In the genomic region with DNA sequence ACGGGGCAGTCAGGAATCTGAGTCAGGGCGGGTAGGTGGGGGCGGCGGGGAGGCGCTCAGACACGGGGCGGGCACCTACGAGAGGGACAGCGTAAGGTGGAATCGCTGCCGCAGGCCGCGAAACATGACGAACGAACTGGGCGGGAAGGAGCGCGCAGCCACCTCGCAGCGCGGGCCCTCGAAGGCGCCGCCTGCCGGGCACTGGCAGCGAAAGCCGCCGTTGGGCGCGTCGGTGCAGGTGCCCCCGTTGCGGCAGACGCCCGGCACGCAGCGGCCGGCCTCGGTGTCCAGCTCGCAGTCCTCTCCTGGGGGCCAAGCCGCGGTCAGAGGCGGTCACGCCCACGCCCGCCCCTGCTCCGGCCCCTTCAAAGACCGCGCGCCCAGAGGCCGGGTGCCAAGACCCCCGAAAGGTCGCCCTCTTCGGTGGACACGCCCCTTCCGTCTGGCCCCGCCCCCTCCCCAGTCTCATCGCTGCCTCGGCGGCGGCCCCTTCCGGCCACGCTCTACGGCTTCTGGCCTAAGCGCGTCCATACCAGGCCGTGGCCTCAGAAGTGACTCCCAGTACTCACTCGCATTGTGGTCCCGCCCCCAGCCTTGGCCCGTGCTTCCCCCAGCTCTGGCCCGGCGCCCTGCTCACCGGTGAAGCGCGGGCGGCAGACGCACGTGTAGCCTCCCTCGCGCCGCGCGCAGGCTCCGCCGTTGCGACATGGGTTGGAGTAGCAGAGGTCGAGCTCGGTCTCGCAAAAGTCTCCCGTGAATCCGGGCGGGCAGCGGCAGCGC, we compare ENCODE assay signal across 7 cellular contexts. TPM values are rescaled to one million over a fixed set of nuclear protein-coding genes. Genes with fewer than 3 reads are reported as not detected.
DNase-seq lines count a peak whose midpoint lies in the region; ATAC-seq, FAIRE-seq and TF ChIP-seq lines count a peak whose summit lies in the region.

No MANE protein-coding gene starts in this region.

- H2AFZ ChIP-seq in IMR-90 (replicated peaks; ENCODE audit: low read length, poor library complexity) (peak overlapping the region; percentile 97), H1 (ENCODE audit: low read length) (peak overlapping the region; percentile 70; the same call in 1 of the 2 replicates)

- H3K56ac ChIP-seq in IMR-90 (ENCODE audit: extremely low read depth, insufficient read depth, low read length) (no peak overlapping the region), H1 (replicated peaks; ENCODE audit: insufficient read length, low read depth, low read length) (no peak overlapping the region)

- no peak overlapping the region for H2BK5ac ChIP-seq in IMR-90 (ENCODE audit: low read depth, low read length, poor library complexity, severe bottlenecking)
- peak overlapping the region; percentile 83 for H2BK5ac ChIP-seq in H1 (ENCODE audit: low read depth, low read length)

- FAIRE-seq in GM19239 (lab: Jason Lieb, UNC) (peak; percentile 87), H1 (lab: Jason Lieb, UNC) (no peak)

- H3K36me3 ChIP-seq in IMR-90 (ENCODE audit: control insufficient read depth, insufficient read depth, low read length) (no peaks in the 10 kb centered on the region), H1 (ENCODE audit: control insufficient read depth in 2 of 4, insufficient read depth in 4 of 4, low read length in 3 of 4) (peaks cover 0 to 13% (median 8%) of the 10 kb centered on the region in 4 experiments; a peak in 5 of 8 replicates), mesodermal cell (ENCODE audit: control insufficient read depth, insufficient read depth, low read length) (peaks cover 69% of the 10 kb centered on the region)

- intact Hi-C loops in IMR-90 (cut with micrococcal nuclease), result loop anchor here (2.0 kb wide), 1 partner anchor 43 kb away; no protein-coding TSS in a partner anchor

- H3K27ac Mint-ChIP-seq in activated CD4-positive, alpha-beta memory T cell treated with anti-CD3 and anti-CD28 coated beads, Interleukin-2, amount 10 ng/mL, durations not matched to agents 7 days and 5 days, result peak overlapping the region; percentile 78

- DNase-seq in GM19239 (ENCODE audit: insufficient read length, low spot score) (peak; percentile 95), IMR-90 (peak; percentile 62), H1 (ENCODE audit: low read depth in 1 of 2, low spot score in 2 of 2) (peak; percentile 75 to 97), NCI-H748 treated with DMSO at 0.1 percent for 48 hours (lab: John Stamatoyannopoulos, UW) (no peak)
- peak; percentile 88 for DNase-seq in activated CD4-positive, alpha-beta memory T cell treated with anti-CD3 and anti-CD28 coated beads, Interleukin-2, amount 10 ng/mL, durations not matched to agents 7 days and 5 days
- DNase-seq in stimulated activated CD8-positive, alpha-beta memory T cell treated with anti-CD3 and anti-CD28 coated beads, Interleukin-15, amount 100 ng/mL, for 48 hours (ENCODE audit: low read depth in 2 of 2), result peak; percentile 83 to 86

- TF ChIP-seq CTCF in IMR-90 (conservative IDR thresholded peaks at IDR 0.05; ENCODE audit: low read depth, low read length) (peak; percentile 72), H1 (IDR thresholded peaks at IDR 0.05; ENCODE audit: control extremely low read depth in 1 of 3, insufficient read depth in 1 of 3, low read depth in 1 of 3, low read length in 3 of 3) (peak in 2 of 3 experiments; percentile 67 to 74; a peak in 3 of 4 replicates)

- no peak overlapping the region for H4K5ac ChIP-seq in IMR-90 (ENCODE audit: low read depth, low read length)
- H4K5ac ChIP-seq in H1 (ENCODE audit: insufficient read length, low read depth, low read length), result peak overlapping the region; percentile 87

- H3K27me3 ChIP-seq in IMR-90 (ENCODE audit: control insufficient read depth, insufficient read depth, low read length) (no peaks in the 10 kb centered on the region; the same call in 1 of the 2 replicates), H1 (replicated peaks in 1 of 4; ENCODE audit: control insufficient read depth in 3 of 4, extremely low read depth in 1 of 4, insufficient read depth in 3 of 4, low read length in 3 of 4) (peaks cover 0 to 5% (median 4%) of the 10 kb centered on the region in 4 experiments; a peak in 3 of 7 replicates)

- peak overlapping the region; percentile 70; the same call in 1 of the 2 replicates for H2AK5ac ChIP-seq in IMR-90 (ENCODE audit: low read depth, low read length)
- H2AK5ac ChIP-seq in H1 (ENCODE audit: low read depth, low read length), result no peak overlapping the region

- H3K4me3 ChIP-seq in IMR-90 (ENCODE audit: insufficient read depth, low read depth, low read length) (peak overlapping the region; percentile 51), H1 (ENCODE audit: extremely low read depth in 1 of 4, insufficient read depth in 2 of 4, low read depth in 3 of 4, low read length in 4 of 4) (peak overlapping the region; percentile 33 to 61 (median 40)), mesodermal cell (ENCODE audit: extremely low read depth, insufficient read depth, low read length, poor library complexity, severe bottlenecking) (peak overlapping the region; percentile 28)

- H3K4me2 ChIP-seq in IMR-90 (ENCODE audit: low read depth, low read length), result peak overlapping the region; percentile 50; the same call in 1 of the 2 replicates
- H3K4me2 ChIP-seq in H1 (ENCODE audit: insufficient read depth in 1 of 2, low read depth in 2 of 2, low read length in 2 of 2), result peak overlapping the region; percentile 74 to 81

- CTCF ChIA-PET in IMR-90 (lab: Yijun Ruan, JAX), result interaction anchor here (1.0 kb wide), 1 partner anchor 22 kb away, joined by 3 read pairs; no protein-coding TSS in a partner anchor
- CTCF ChIA-PET in activated CD4-positive, alpha-beta memory T cell treated with anti-CD3 and anti-CD28 coated beads, Interleukin-2, amount 10 ng/mL, durations not matched to agents 7 days and 5 days (lab: Charles Lee), result interaction anchor here (0.6 to 2.3 kb wide), 5 partner anchors 8 to 58 kb away, joined by 3 to 12 read pairs (median 3); a partner anchor contains a TSS
- CTCF ChIA-PET in H1 (lab: Charles Lee; ENCODE audit: partially characterized antibody), result interaction anchor here (0.6 to 2.6 kb wide), 13 partner anchors 11 to 107 kb away, joined by 3 to 11 read pairs (median 3); a partner anchor contains a TSS

- WGBS in IMR-90 (ENCODE audit: extremely low coverage in 2 of 2, insufficient read length in 1 of 2), 2 experiments, result 13% methylated on average over 57 of the region's 94 CpGs; no CpG with 5 or more reads in 1 of the 2 experiments
- WGBS in H1 (ENCODE audit: extremely low coverage in 1 of 2, insufficient coverage in 1 of 2, insufficient read length in 1 of 2, insufficient replicate concordance in 2 of 2, low coverage in 1 of 2, low lambda C conversion rate in 2 of 2, missing lambda C conversion rate in 1 of 2), 2 experiments, result 28% methylated on average over 45 of the region's 94 CpGs; no CpG with 5 or more reads in 1 of the 2 experiments
- 30% methylated on average over 84 to 93 of the region's 94 CpGs for WGBS in mesodermal cell (ENCODE audit: insufficient coverage in 2 of 2), 2 experiments

- H3K27ac ChIP-seq in IMR-90 (ENCODE audit: insufficient read depth, low read length) (peak overlapping the region; percentile 17; the same call in 1 of the 2 replicates), H1 (ENCODE audit: low read depth, low read length) (peak overlapping the region; percentile 71; the same call in 1 of the 2 replicates), mesodermal cell (ENCODE audit: low read depth, low read length, severe bottlenecking) (no peak overlapping the region)

- H3K14ac ChIP-seq in IMR-90 (replicated peaks; ENCODE audit: low read depth, low read length) (no peak overlapping the region), H1 (ENCODE audit: insufficient read length) (no peak overlapping the region)

- peak; percentile 93 for ATAC-seq in IMR-90 (ENCODE audit: low read depth)

- H2BK20ac ChIP-seq in IMR-90 (ENCODE audit: low read depth, low read length), result no peak overlapping the region
- no peak overlapping the region for H2BK20ac ChIP-seq in H1 (ENCODE audit: low read length)

- H2BK15ac ChIP-seq in IMR-90 (ENCODE audit: low read depth, low read length), result 0 out of 3 replicates have a peak overlapping the region, but pooled peaks have one; percentile 49
- peak overlapping the region; percentile 99; the same call in 1 of the 2 replicates for H2BK15ac ChIP-seq in H1 (ENCODE audit: low read length)

- dilution Hi-C loops in IMR-90 (cut with HindIII; ENCODE audit: low sequenced_read_pairs, unreplicated experiment), result no loop called here

- peak overlapping the region; percentile 31; the same call in 1 of the 2 replicates for H3K4ac ChIP-seq in IMR-90 (ENCODE audit: low read depth, low read length)
- H3K4ac ChIP-seq in H1 (replicated peaks; ENCODE audit: insufficient read length, low read depth, low read length), result peak overlapping the region; percentile 58

- H3K23ac ChIP-seq in IMR-90 (ENCODE audit: low read depth, low read length) (no peak overlapping the region), H1 (ENCODE audit: insufficient read length) (no peak overlapping the region)

- H3K9ac ChIP-seq in IMR-90 (ENCODE audit: low read depth, low read length), result peak overlapping the region; percentile 39
- peak overlapping the region in 2 of 4 experiments; percentile 54 to 56; a peak in 4 of 7 replicates for H3K9ac ChIP-seq in H1 (replicated peaks in 1 of 4; ENCODE audit: extremely low read depth in 1 of 4, low read depth in 3 of 4, low read length in 3 of 4)

- peak; percentile 56 for TF ChIP-seq RAD21 in IMR-90 (IDR thresholded peaks at IDR 0.05; ENCODE audit: low read length)
- TF ChIP-seq RAD21 in H1 (IDR thresholded peaks at IDR 0.05 in 1 of 2, conservative IDR thresholded peaks at IDR 0.05 in 1 of 2; ENCODE audit: low read depth in 2 of 2, low read length in 2 of 2), result peak; percentile 26 to 48; a peak in 3 of 4 replicates

- H4K8ac ChIP-seq in IMR-90 (ENCODE audit: low read depth in 2 of 2, low read length in 2 of 2), result peak overlapping the region; percentile 64 to 70; a peak in 2 of 4 replicates
- H4K8ac ChIP-seq in H1 (ENCODE audit: extremely low read depth, insufficient read depth, low read length), result peak overlapping the region; percentile 90; the same call in 1 of the 2 replicates

- no peaks in the 10 kb centered on the region for H3K9me3 Mint-ChIP-seq in activated CD4-positive, alpha-beta memory T cell treated with anti-CD3 and anti-CD28 coated beads, Interleukin-2, amount 10 ng/mL, durations not matched to agents 7 days and 5 days

- in situ Hi-C loops in IMR-90 (cut with MboI; ENCODE audit: low sequenced_read_pairs), result no loop called here

- peak overlapping the region; percentile 70 for H3K4me3 Mint-ChIP-seq in activated CD4-positive, alpha-beta memory T cell treated with anti-CD3 and anti-CD28 coated beads, Interleukin-2, amount 10 ng/mL, durations not matched to agents 7 days and 5 days

- H3K36me3 Mint-ChIP-seq in activated CD4-positive, alpha-beta memory T cell treated with anti-CD3 and anti-CD28 coated beads, Interleukin-2, amount 10 ng/mL, durations not matched to agents 7 days and 5 days (ENCODE audit: low read depth), result peaks cover 3% of the 10 kb centered on the region

- H3K9me1 ChIP-seq in IMR-90 (ENCODE audit: insufficient read depth, low read length), result no peaks in the 10 kb centered on the region

- no peak for TF ChIP-seq EP300 in H1 (IDR thresholded peaks at IDR 0.05; ENCODE audit: borderline replicate concordance in 1 of 2, low read depth in 2 of 2, low read length in 2 of 2)

- H3K27me3 Mint-ChIP-seq in activated CD4-positive, alpha-beta memory T cell treated with anti-CD3 and anti-CD28 coated beads, Interleukin-2, amount 10 ng/mL, durations not matched to agents 7 days and 5 days, result no peaks in the 10 kb centered on the region

- peaks cover 9% of the 10 kb centered on the region; the same call in 1 of the 2 replicates for H3K23me2 ChIP-seq in H1 (ENCODE audit: low read depth, low read length)

- no peaks in the 10 kb centered on the region for H3K9me3 ChIP-seq in IMR-90 (ENCODE audit: control insufficient read depth, insufficient read depth, low read length)
- no peaks in the 10 kb centered on the region for H3K9me3 ChIP-seq in H1 (ENCODE audit: insufficient read depth in 2 of 2, low read depth in 1 of 2, low read length in 1 of 2)
- no peaks in the 10 kb centered on the region for H3K9me3 ChIP-seq in mesodermal cell (ENCODE audit: control insufficient read depth, low read length)

- H3K4me1 ChIP-seq in IMR-90 (ENCODE audit: control insufficient read depth, insufficient read depth, low read length) (peaks cover 3% of the 10 kb centered on the region; the same call in 1 of the 2 replicates), H1 (replicated peaks in 1 of 4; ENCODE audit: control insufficient read depth in 3 of 4, insufficient read depth in 4 of 4, low read length in 3 of 4) (peaks cover 0 to 17% (median 15%) of the 10 kb centered on the region in 4 experiments; a peak in 6 of 7 replicates), mesodermal cell (ENCODE audit: control insufficient read depth, insufficient read depth, low read length, poor library complexity, severe bottlenecking) (peaks cover 4% of the 10 kb centered on the region)

- peak overlapping the region; percentile 16; the same call in 1 of the 2 replicates for H2BK120ac ChIP-seq in IMR-90 (ENCODE audit: low read depth, low read length)
- no peak overlapping the region for H2BK120ac ChIP-seq in H1 (replicated peaks; ENCODE audit: low read depth, low read length)

- peak overlapping the region; percentile 56; the same call in 1 of the 2 replicates for H4K91ac ChIP-seq in IMR-90 (ENCODE audit: insufficient read depth, low read depth, low read length)
- peak overlapping the region; percentile 94 for H4K91ac ChIP-seq in H1 (replicated peaks; ENCODE audit: insufficient read length, low read length)

- no peaks in the 10 kb centered on the region for H3K79me2 ChIP-seq in H1 (ENCODE audit: control insufficient read depth in 1 of 2, insufficient read depth in 2 of 2, low read length in 2 of 2)

- no peaks in the 10 kb centered on the region for H3K79me1 ChIP-seq in IMR-90 (ENCODE audit: low read depth in 1 of 2, low read length in 2 of 2)
- H3K79me1 ChIP-seq in H1 (ENCODE audit: low read depth, low read length), result peaks cover 2% of the 10 kb centered on the region; the same call in 1 of the 2 replicates

- H2AK9ac ChIP-seq in IMR-90 (replicated peaks; ENCODE audit: low read depth, low read length, poor library complexity), result peak overlapping the region; percentile 15

- POLR2A ChIA-PET in IMR-90 (lab: Charles Lee; ENCODE audit: unreplicated experiment) (no interaction called here), H1 (lab: Charles Lee; ENCODE audit: partially characterized antibody) (interaction anchor here (0.7 to 10.5 kb wide), 10 partner anchors 7 to 364 kb away, joined by 3 to 111 read pairs (median 4); a partner anchor contains a TSS)
- POLR2A ChIA-PET in activated CD4-positive, alpha-beta memory T cell treated with anti-CD3 and anti-CD28 coated beads, Interleukin-2, amount 10 ng/mL, durations not matched to agents 7 days and 5 days (lab: Charles Lee), result interaction anchor here (1.1 to 2.6 kb wide), 4 partner anchors 18 to 184 kb away, joined by 5 to 11 read pairs (median 6); a partner anchor contains a TSS

- no TSS peak for BruUV-seq in IMR-90 (replicated peaks; lab: Mats Ljungman, UMichigan)

- peak overlapping the region; percentile 80 for H2BK12ac ChIP-seq in H1 (ENCODE audit: low read depth, low read length)

- peaks cover 27% of the 10 kb centered on the region for H3K4me1 Mint-ChIP-seq in activated CD4-positive, alpha-beta memory T cell treated with anti-CD3 and anti-CD28 coated beads, Interleukin-2, amount 10 ng/mL, durations not matched to agents 7 days and 5 days

- TF ChIP-seq POLR2A in IMR-90 (IDR thresholded peaks at IDR 0.05; ENCODE audit: low read depth, low read length), result no peak
- peak in 1 of 2 experiments; percentile 76; a peak in 2 of 3 replicates for TF ChIP-seq POLR2A in H1 (IDR thresholded peaks at IDR 0.05; ENCODE audit: control extremely low read depth in 1 of 2, low read depth in 2 of 2, low read length in 2 of 2)

- H4K20me1 ChIP-seq in IMR-90 (ENCODE audit: insufficient read depth, low read length) (no peaks in the 10 kb centered on the region), H1 (replicated peaks in 1 of 2; ENCODE audit: control insufficient read depth in 1 of 2, insufficient read depth in 2 of 2, low read length in 2 of 2) (peaks cover 6 to 39% of the 10 kb centered on the region in 2 experiments)

- no peak overlapping the region for H3K18ac ChIP-seq in IMR-90 (ENCODE audit: low read depth, low read length)
- H3K18ac ChIP-seq in H1 (ENCODE audit: extremely low read depth, low read length), result peak overlapping the region; percentile 95

RNA-seq across cellular contexts. Expression of a gene that starts 6.4 kb away (rescaled TPM):
- total RNA-seq in IMR-90 (2012; rRNA removed), result 0.18 and 0.28 TPM in 2 replicates
- polyA plus RNA-seq in IMR-90 (2012; rRNA removed) (0.59 and 0.63 TPM in 2 replicates), H1 (2011; rRNA removed) (11.6 and 17.5 TPM in 2 replicates)
- 0.21 and 0.46 TPM in 2 replicates for polyA plus RNA-seq in IMR-90 (2012; cell fraction: cytosol; rRNA removed)
- 2.5 and 3.7 TPM in 2 replicates for polyA plus RNA-seq in IMR-90 (2012; cell fraction: nucleus; rRNA removed; ENCODE audit: low replicate concordance)
- 1 to 10 TPM; 7.2 to 8.0 TPM for total RNA-seq in activated CD4-positive, alpha-beta memory T cell treated with anti-CD3 and anti-CD28 coated beads, Interleukin-2, amount 10 ng/mL, durations not matched to agents 7 days and 5 days
- 26.7 and 29.5 TPM in 2 replicates for total RNA-seq in H1 (2021; fragmentation: NEBNext Ultra II Directional; extraction: Animal tissue kit (Norgen Biotek cat#: 25700))
- polyA plus RNA-seq in H1 (2011; cell fraction: cytosol; rRNA removed), result 11.5 TPM
- polyA plus RNA-seq in H1 (2011; cell fraction: nucleus; rRNA removed), result 57.7 TPM
- 16.1 to 23.3 TPM (median 21.1 TPM) in 4 replicates for polyA plus RNA-seq in H1 (2012, experiment 1 of 2)
- 19.3 TPM for polyA plus RNA-seq in H1 (2012, experiment 2 of 2)
- polyA plus RNA-seq in H1 (2013, experiment 1 of 2), result 17.3 TPM
- polyA plus RNA-seq in H1 (2013, experiment 2 of 2), result 14.2 TPM
- polyA minus RNA-seq in H1 (2011; rRNA and poly(A)+ RNA removed), result 26.2 and 26.5 TPM in 2 replicates
- polyA minus RNA-seq in H1 (2011; cell fraction: cytosol; rRNA and poly(A)+ RNA removed), result 20.9 TPM
- 30.1 TPM for polyA minus RNA-seq in H1 (2011; cell fraction: nucleus; rRNA and poly(A)+ RNA removed)
- polyA plus RNA-seq in mesodermal cell (2013, experiment 1 of 2), result 21.2 TPM
- 14.6 TPM for polyA plus RNA-seq in mesodermal cell (2013, experiment 2 of 2)

RNA-seq across cellular contexts. Expression of a gene that starts 21.0 kb away (rescaled TPM):
- 11.7 and 11.8 TPM in 2 replicates for total RNA-seq in IMR-90 (2012; rRNA removed)
- polyA plus RNA-seq in IMR-90 (2012; rRNA removed) (31.4 and 34.3 TPM in 2 replicates), H1 (2011; rRNA removed) (58.0 and 97.1 TPM in 2 replicates)
- polyA plus RNA-seq in IMR-90 (2012; cell fraction: cytosol; rRNA removed), result 12.8 and 16.9 TPM in 2 replicates
- polyA plus RNA-seq in IMR-90 (2012; cell fraction: nucleus; rRNA removed; ENCODE audit: low replicate concordance), result 352 and 485 TPM in 2 replicates
- total RNA-seq in activated CD4-positive, alpha-beta memory T cell treated with anti-CD3 and anti-CD28 coated beads, Interleukin-2, amount 10 ng/mL, durations not matched to agents 7 days and 5 days, result 10 to 100 TPM; 55.4 to 56.0 TPM
- total RNA-seq in H1 (2021; fragmentation: NEBNext Ultra II Directional; extraction: Animal tissue kit (Norgen Biotek cat#: 25700)), result 50.4 and 51.2 TPM in 2 replicates
- 56.2 TPM for polyA plus RNA-seq in H1 (2011; cell fraction: cytosol; rRNA removed)
- 414 TPM for polyA plus RNA-seq in H1 (2011; cell fraction: nucleus; rRNA removed)
- polyA plus RNA-seq in H1 (2012, experiment 1 of 2), result 41.3 to 61.6 TPM (median 60.3 TPM) in 4 replicates
- 50.8 TPM for polyA plus RNA-seq in H1 (2012, experiment 2 of 2)
- polyA plus RNA-seq in H1 (2013, experiment 1 of 2), result 59.4 TPM
- 53.8 TPM for polyA plus RNA-seq in H1 (2013, experiment 2 of 2)
- 49.8 and 64.4 TPM in 2 replicates for polyA minus RNA-seq in H1 (2011; rRNA and poly(A)+ RNA removed)
- 34.9 TPM for polyA minus RNA-seq in H1 (2011; cell fraction: cytosol; rRNA and poly(A)+ RNA removed)
- 74.3 TPM for polyA minus RNA-seq in H1 (2011; cell fraction: nucleus; rRNA and poly(A)+ RNA removed)
- polyA plus RNA-seq in mesodermal cell (2013, experiment 1 of 2), result 77.2 TPM
- 63.0 TPM for polyA plus RNA-seq in mesodermal cell (2013, experiment 2 of 2)

RNA-seq across cellular contexts. Expression of a gene that starts 29.5 kb away (rescaled TPM):
- total RNA-seq in IMR-90 (2012; rRNA removed), result 21.0 and 21.9 TPM in 2 replicates
- polyA plus RNA-seq in IMR-90 (2012; rRNA removed) (38.3 and 42.3 TPM in 2 replicates), H1 (2011; rRNA removed) (91.8 and 114 TPM in 2 replicates)
- 15.5 and 40.7 TPM in 2 replicates for polyA plus RNA-seq in IMR-90 (2012; cell fraction: cytosol; rRNA removed)
- 71.9 and 123 TPM in 2 replicates for polyA plus RNA-seq in IMR-90 (2012; cell fraction: nucleus; rRNA removed; ENCODE audit: low replicate concordance)
- total RNA-seq in activated CD4-positive, alpha-beta memory T cell treated with anti-CD3 and anti-CD28 coated beads, Interleukin-2, amount 10 ng/mL, durations not matched to agents 7 days and 5 days, result 10 to 100 TPM; 33.4 to 37.2 TPM
- 31.7 and 34.7 TPM in 2 replicates for total RNA-seq in H1 (2021; fragmentation: NEBNext Ultra II Directional; extraction: Animal tissue kit (Norgen Biotek cat#: 25700))
- polyA plus RNA-seq in H1 (2011; cell fraction: cytosol; rRNA removed), result 64.6 TPM
- 127 TPM for polyA plus RNA-seq in H1 (2011; cell fraction: nucleus; rRNA removed)
- polyA plus RNA-seq in H1 (2012, experiment 1 of 2), result 20.3 to 43.2 TPM (median 36.1 TPM) in 4 replicates
- polyA plus RNA-seq in H1 (2012, experiment 2 of 2), result 31.2 TPM
- polyA plus RNA-seq in H1 (2013, experiment 1 of 2), result 19.0 TPM
- 19.0 TPM for polyA plus RNA-seq in H1 (2013, experiment 2 of 2)
- polyA minus RNA-seq in H1 (2011; rRNA and poly(A)+ RNA removed), result 47.8 and 85.2 TPM in 2 replicates
- 45.2 TPM for polyA minus RNA-seq in H1 (2011; cell fraction: cytosol; rRNA and poly(A)+ RNA removed)
- polyA minus RNA-seq in H1 (2011; cell fraction: nucleus; rRNA and poly(A)+ RNA removed), result 48.5 TPM
- 23.4 TPM for polyA plus RNA-seq in mesodermal cell (2013, experiment 1 of 2)
- polyA plus RNA-seq in mesodermal cell (2013, experiment 2 of 2), result 20.1 TPM

RNA-seq across cellular contexts. Expression of a gene that starts 34.7 kb away (rescaled TPM):
- total RNA-seq in IMR-90 (2012; rRNA removed), result not detected in 2 replicates
- polyA plus RNA-seq in IMR-90 (2012; rRNA removed) (0.15 TPM in 1 of 2 replicates, not detected in the other), H1 (2011; rRNA removed) (0.24 TPM in 1 of 2 replicates, not detected in the other)
- polyA plus RNA-seq in IMR-90 (2012; cell fraction: cytosol; rRNA removed), result not detected in 2 replicates
- polyA plus RNA-seq in IMR-90 (2012; cell fraction: nucleus; rRNA removed; ENCODE audit: low replicate concordance), result 0.63 and 1.1 TPM in 2 replicates
- total RNA-seq in activated CD4-positive, alpha-beta memory T cell treated with anti-CD3 and anti-CD28 coated beads, Interleukin-2, amount 10 ng/mL, durations not matched to agents 7 days and 5 days, result not detected
- not detected in 2 replicates for total RNA-seq in H1 (2021; fragmentation: NEBNext Ultra II Directional; extraction: Animal tissue kit (Norgen Biotek cat#: 25700))
- not detected for polyA plus RNA-seq in H1 (2011; cell fraction: cytosol; rRNA removed)
- polyA plus RNA-seq in H1 (2011; cell fraction: nucleus; rRNA removed), result 1.3 TPM
- 0.34 to 0.42 TPM in 2 of 4 replicates, not detected in the others for polyA plus RNA-seq in H1 (2012, experiment 1 of 2)
- polyA plus RNA-seq in H1 (2012, experiment 2 of 2), result not detected
- polyA plus RNA-seq in H1 (2013, experiment 1 of 2), result 0.12 TPM
- 0.11 TPM for polyA plus RNA-seq in H1 (2013, experiment 2 of 2)
- not detected in 2 replicates for polyA minus RNA-seq in H1 (2011; rRNA and poly(A)+ RNA removed)
- polyA minus RNA-seq in H1 (2011; cell fraction: cytosol; rRNA and poly(A)+ RNA removed), result not detected
- not detected for polyA minus RNA-seq in H1 (2011; cell fraction: nucleus; rRNA and poly(A)+ RNA removed)
- not detected for polyA plus RNA-seq in mesodermal cell (2013, experiment 1 of 2)
- not detected for polyA plus RNA-seq in mesodermal cell (2013, experiment 2 of 2)

RNA-seq across cellular contexts. Expression of a gene that starts 46.8 kb away (rescaled TPM):
- 952 and 1,365 TPM in 2 replicates for total RNA-seq in IMR-90 (2012; rRNA removed)
- polyA plus RNA-seq in IMR-90 (2012; rRNA removed) (410 and 474 TPM in 2 replicates), H1 (2011; rRNA removed) (720 TPM in 2 replicates)
- polyA plus RNA-seq in IMR-90 (2012; cell fraction: cytosol; rRNA removed), result 589 and 721 TPM in 2 replicates
- polyA plus RNA-seq in IMR-90 (2012; cell fraction: nucleus; rRNA removed; ENCODE audit: low replicate concordance), result 253 and 529 TPM in 2 replicates
- 100 to 1,000 TPM; 167 to 170 TPM for total RNA-seq in activated CD4-positive, alpha-beta memory T cell treated with anti-CD3 and anti-CD28 coated beads, Interleukin-2, amount 10 ng/mL, durations not matched to agents 7 days and 5 days
- total RNA-seq in H1 (2021; fragmentation: NEBNext Ultra II Directional; extraction: Animal tissue kit (Norgen Biotek cat#: 25700)), result 310 TPM in 2 replicates
- 628 TPM for polyA plus RNA-seq in H1 (2011; cell fraction: cytosol; rRNA removed)
- 930 TPM for polyA plus RNA-seq in H1 (2011; cell fraction: nucleus; rRNA removed)
- polyA plus RNA-seq in H1 (2012, experiment 1 of 2), result 341 to 466 TPM (median 436 TPM) in 4 replicates
- polyA plus RNA-seq in H1 (2012, experiment 2 of 2), result 815 TPM
- 179 TPM for polyA plus RNA-seq in H1 (2013, experiment 1 of 2)
- polyA plus RNA-seq in H1 (2013, experiment 2 of 2), result 164 TPM
- 871 and 931 TPM in 2 replicates for polyA minus RNA-seq in H1 (2011; rRNA and poly(A)+ RNA removed)
- polyA minus RNA-seq in H1 (2011; cell fraction: cytosol; rRNA and poly(A)+ RNA removed), result 323 TPM
- 283 TPM for polyA minus RNA-seq in H1 (2011; cell fraction: nucleus; rRNA and poly(A)+ RNA removed)
- polyA plus RNA-seq in mesodermal cell (2013, experiment 1 of 2), result 265 TPM
- polyA plus RNA-seq in mesodermal cell (2013, experiment 2 of 2), result 222 TPM
